ENCODE assay signal across 28 cellular contexts in genomic region chr10:20002657-20003056, GRCh38.
DNase-seq lines count a peak whose midpoint lies in the region; ATAC-seq, FAIRE-seq and TF ChIP-seq lines count a peak whose summit lies in the region.
"Had no signal": no experiment of that assay in that cellular context is flagged by ENCODE, and none has a peak within 500 bp of the region (broad histone marks: within the 10 kb centered on the region; RNA-seq: fewer than 3 reads in every experiment).

No MANE protein-coding gene starts in this region.

- intact Hi-C loops in left ventricle myocardium inferior (cut with micrococcal nuclease) (no loop called here), cardiac septum (cut with DNase I) (loop anchor here (5.0 to 10.0 kb wide), 2 partner anchors 65 to 178 kb away; no protein-coding TSS in a partner anchor), ascending aorta (cut with DNase I) (loop anchor here (5.0 to 10.0 kb wide), 3 partner anchors 80 to 368 kb away; partner anchors contain the start of gene PLXDC2)

- H3K9me3 ChIP-seq in left ventricle myocardium inferior (replicated peaks) (no peaks in the 10 kb centered on the region), ascending aorta (no peaks in the 10 kb centered on the region)
- H3K9me3 ChIP-seq: esophagus muscularis mucosa, SK-N-SH, thoracic aorta had no signal

- H3K4me1 ChIP-seq in left ventricle myocardium inferior (peaks cover 72% of the 10 kb centered on the region), ascending aorta (peaks cover 24 to 58% of the 10 kb centered on the region in 2 donors)

- no peaks in the 10 kb centered on the region for H3K9me3 Mint-ChIP-seq in naive B cell

- H3K27ac ChIP-seq in left ventricle myocardium inferior (replicated peaks): peak overlapping the region; percentile 80
- peak overlapping the region; percentile 69 to 83 for H3K27ac ChIP-seq in ascending aorta
- H3K27ac ChIP-seq in substantia nigra (ENCODE audit: low read depth, low read length, poor library complexity, severe bottlenecking): peak overlapping the region; percentile 56
- H3K27ac ChIP-seq: PC-9 had no signal

- TF ChIP-seq CTCF in left ventricle myocardium inferior (IDR thresholded peaks at IDR 0.05; ENCODE audit: borderline replicate concordance) (no peak), ascending aorta (IDR thresholded peaks at IDR 0.05) (no peak)

- ATAC-seq in naive B cell (ENCODE audit: low read depth in 2 of 2): no peak
- no peak for ATAC-seq in HG02973 (IDR thresholded peaks at IDR 0.05; ENCODE audit: unreplicated experiment)

- H3K4me3 ChIP-seq in left ventricle myocardium inferior (no peak overlapping the region), ascending aorta (no peak overlapping the region)
- H3K4me3 ChIP-seq: esophagus muscularis mucosa, PC-9, skin epidermis, thoracic aorta had no signal

- DNase-seq in left ventricle myocardium inferior (no peak), cardiac septum (ENCODE audit: low spot score) (no peak), ascending aorta (ENCODE audit: low spot score in 2 of 2) (no peak), naive B cell (no peak), substantia nigra (lab: John Stamatoyannopoulos, UW) (no peak), urothelium cell line (ENCODE audit: low spot score) (no peak), HCEC 1CT (no peak)
- DNase-seq: activated CD4-positive, alpha-beta T cell treated with anti-CD3 and anti-CD28 coated beads, Interleukin-2, amount 50 U/mL, for 1 hour; activated CD4-positive, CD25-positive, alpha-beta regulatory T cell; activated gamma-delta T cell treated with Interleukin-2 at 50 U/mL for 16 hours; activated T-cell treated with anti-CD3 and anti-CD28 coated beads, Interleukin-2, amount 50 U/mL, for 1 hour; CD4-positive, alpha-beta memory T cell; central memory CD4-positive, alpha-beta T cell; dermis blood vessel endothelial cell; foreskin fibroblast; NCI-H1436; NCI-H2081 treated with DMSO at 0.1 percent for 48 hours; NCI-H2227 treated with DMSO at 0.1 percent for 48 hours; NCI-H526 treated with DMSO at 0.1 percent for 48 hours; PC-9; SK-N-SH; stimulated activated naive CD4-positive, alpha-beta T cell had no signal

- FAIRE-seq in urothelium cell line (lab: Jason Lieb, UNC): no peak
- FAIRE-seq: A204.1, H1 had no signal

- peak overlapping the region in 4 of 6 donors; percentile 16 to 71 (median 41) for H3K27ac Mint-ChIP-seq in naive B cell

- H3K36me3 ChIP-seq in left ventricle myocardium inferior (no peaks in the 10 kb centered on the region), ascending aorta (peaks cover 5 to 6% of the 10 kb centered on the region in 2 donors)

- no peaks in the 10 kb centered on the region for H3K36me3 Mint-ChIP-seq in naive B cell
- H3K36me3 Mint-ChIP-seq: CD4-positive, alpha-beta memory T cell had no signal

- H3K27me3 Mint-ChIP-seq in naive B cell: no peaks in the 10 kb centered on the region
- H3K27me3 Mint-ChIP-seq: CD4-positive, alpha-beta memory T cell had no signal

- H3K4me3 Mint-ChIP-seq in naive B cell: peak overlapping the region in 1 of 8 donors; percentile 54

- H3K4me1 Mint-ChIP-seq in naive B cell: peaks cover 8 to 23% (median 19%) of the 10 kb centered on the region in 3 donors
- H3K4me1 Mint-ChIP-seq: CD4-positive, alpha-beta memory T cell had no signal

- H3K27me3 ChIP-seq in left ventricle myocardium inferior (ENCODE audit: low read depth) (no peaks in the 10 kb centered on the region), ascending aorta (no peaks in the 10 kb centered on the region)
- H3K27me3 ChIP-seq: esophagus muscularis mucosa had no signal
